21 cellular contexts compared by ENCODE assay signal in the genomic region with DNA sequence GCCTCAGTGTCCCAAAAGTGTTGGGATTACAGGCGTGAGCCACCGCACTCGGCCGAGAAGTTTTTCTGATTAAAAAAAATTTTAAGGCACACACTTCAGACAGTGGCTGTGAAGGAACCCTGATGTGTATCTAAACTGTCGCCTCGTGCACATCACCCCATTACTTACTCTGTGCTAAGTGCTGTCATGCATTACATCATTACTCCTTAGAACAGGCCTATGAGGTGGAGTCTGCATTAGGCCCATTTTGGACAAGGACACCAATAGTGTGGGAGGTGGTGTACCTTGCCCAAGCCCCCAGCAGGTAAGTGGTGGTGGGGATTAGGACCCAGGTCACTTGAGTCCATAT. TPM values are rescaled to one million over a fixed set of nuclear protein-coding genes. Genes with fewer than 3 reads are reported as not detected.
DNase-seq lines count a peak whose midpoint lies in the region; ATAC-seq, FAIRE-seq and TF ChIP-seq lines count a peak whose summit lies in the region.
"Had no signal": no experiment of that assay in that cellular context is flagged by ENCODE, and none has a peak within 500 bp of the region (broad histone marks: within the 10 kb centered on the region; RNA-seq: fewer than 3 reads in every experiment).

No MANE protein-coding gene starts in this region.

- no peak overlapping the region for H2BK5ac ChIP-seq in H1 (ENCODE audit: low read depth, low read length)

- TF ChIP-seq CTCF in Peyer's patch (IDR thresholded peaks at IDR 0.05) (no peak), H1 (IDR thresholded peaks at IDR 0.05; ENCODE audit: control extremely low read depth in 1 of 3, insufficient read depth in 1 of 3, low read depth in 1 of 3, low read length in 3 of 3) (no peak)

- no peak overlapping the region for H2AFZ ChIP-seq in H1 (ENCODE audit: low read length)

- no peak overlapping the region for H3K4ac ChIP-seq in H1 (replicated peaks; ENCODE audit: insufficient read length, low read depth, low read length)

- peak overlapping the region; percentile 50 for H3K27ac Mint-ChIP-seq in activated T-cell treated with anti-CD3 and anti-CD28 coated beads, Interleukin-2, amount 50 U/mL, for 24 hours
- H3K27ac Mint-ChIP-seq in activated T-cell treated with anti-CD3 and anti-CD28 coated beads, Interleukin-2, amount 50 U/mL, for 72 hours: no peak overlapping the region

- H3K4me3 Mint-ChIP-seq in activated T-cell treated with anti-CD3 and anti-CD28 coated beads, Interleukin-2, amount 50 U/mL, for 24 hours: peak overlapping the region; percentile 18
- H3K4me3 Mint-ChIP-seq in activated T-cell treated with anti-CD3 and anti-CD28 coated beads, Interleukin-2, amount 50 U/mL, for 72 hours: peak overlapping the region in 1 of 2 donors; percentile 97
- H3K4me3 Mint-ChIP-seq: CD14-positive monocyte had no signal

- no peak overlapping the region for H2BK120ac ChIP-seq in H1 (replicated peaks; ENCODE audit: low read depth, low read length)

- H3K9me3 Mint-ChIP-seq in activated T-cell treated with anti-CD3 and anti-CD28 coated beads, Interleukin-2, amount 50 U/mL, for 24 hours: no peaks in the 10 kb centered on the region
- no peaks in the 10 kb centered on the region for H3K9me3 Mint-ChIP-seq in activated T-cell treated with anti-CD3 and anti-CD28 coated beads, Interleukin-2, amount 50 U/mL, for 72 hours
- H3K9me3 Mint-ChIP-seq: CD14-positive monocyte had no signal

- H3K79me1 ChIP-seq in H1 (ENCODE audit: low read depth, low read length): peaks cover 2% of the 10 kb centered on the region; the same call in 1 of the 2 replicates

- H4K20me1 ChIP-seq in H1 (replicated peaks in 1 of 2; ENCODE audit: control insufficient read depth in 1 of 2, insufficient read depth in 2 of 2, low read length in 2 of 2): peaks cover 0 to 1% of the 10 kb centered on the region in 2 experiments

- no peak for TF ChIP-seq POLR2A in Peyer's patch (IDR thresholded peaks at IDR 0.05)
- no peak for TF ChIP-seq POLR2A in H1 (IDR thresholded peaks at IDR 0.05; ENCODE audit: control extremely low read depth in 1 of 2, low read depth in 2 of 2, low read length in 2 of 2)

- POLR2A ChIA-PET in H1 (lab: Charles Lee; ENCODE audit: partially characterized antibody): interaction anchor here (4.3 to 21.1 kb wide), 3 partner anchors 8 to 26 kb away, joined by 22 to 458 read pairs (median 27); partner anchors contain the start of gene RNF44

- H3K27me3 Mint-ChIP-seq in activated T-cell treated with anti-CD3 and anti-CD28 coated beads, Interleukin-2, amount 50 U/mL, for 24 hours: no peaks in the 10 kb centered on the region
- H3K27me3 Mint-ChIP-seq in activated T-cell treated with anti-CD3 and anti-CD28 coated beads, Interleukin-2, amount 50 U/mL, for 72 hours (ENCODE audit: low read depth): no peaks in the 10 kb centered on the region

- H2BK12ac ChIP-seq in H1 (ENCODE audit: low read depth, low read length): 0 out of 2 replicates have a peak overlapping the region, but pooled peaks have one; percentile 2

- H3K18ac ChIP-seq in H1 (ENCODE audit: extremely low read depth, low read length): no peak overlapping the region

- no peak overlapping the region for H3K56ac ChIP-seq in H1 (replicated peaks; ENCODE audit: insufficient read length, low read depth, low read length)

- H3K4me2 ChIP-seq in H1 (ENCODE audit: insufficient read depth in 1 of 2, low read depth in 2 of 2, low read length in 2 of 2): no peak overlapping the region; a peak in 1 of 4 replicates

- H4K5ac ChIP-seq in H1 (ENCODE audit: insufficient read length, low read depth, low read length): no peak overlapping the region

- no peak for ATAC-seq in activated T-cell treated with anti-CD3 and anti-CD28 coated beads, Interleukin-2, amount 50 U/mL, for 72 hours (replicated peaks in 1 of 2)
- ATAC-seq in HG03108 (IDR thresholded peaks at IDR 0.05; ENCODE audit: unreplicated experiment): no peak

- no peak for FAIRE-seq in H1 (lab: Jason Lieb, UNC)
- FAIRE-seq in small intestine (lab: Jason Lieb, UNC): no peak
- FAIRE-seq in GM19239 (lab: Jason Lieb, UNC): no peak
- FAIRE-seq: A204.1 had no signal

- H3K27ac ChIP-seq in Peyer's patch: peak overlapping the region in 3 of 4 donors; percentile 91 to 98 (median 91)
- H3K27ac ChIP-seq in H1 (ENCODE audit: low read depth, low read length): no peak overlapping the region
- H3K27ac ChIP-seq in small intestine (ENCODE audit: low read depth in 1 of 2, low read length in 1 of 2): peak overlapping the region; percentile 98 to 99
- H3K27ac ChIP-seq: thoracic aorta had no signal

- DNase-seq in activated T-cell treated with anti-CD3 and anti-CD28 coated beads, Interleukin-2, amount 50 U/mL, for 24 hours: no peak
- no peak for DNase-seq in activated T-cell treated with anti-CD3 and anti-CD28 coated beads, Interleukin-2, amount 50 U/mL, for 72 hours
- DNase-seq in Peyer's patch (no peak), H1 (ENCODE audit: low read depth in 1 of 2, low spot score in 2 of 2) (no peak), small intestine (no peak), GM19239 (ENCODE audit: insufficient read length, low spot score) (no peak)
- no peak for DNase-seq in stimulated activated CD4-positive, alpha-beta T cell treated with anti-CD3 and anti-CD28 coated beads, Interleukin-4, amount 100 ng/mL, for 1 hour
- DNase-seq: activated CD4-positive, alpha-beta T cell treated with anti-CD3 and anti-CD28 coated beads, Interleukin-2, amount 50 U/mL, for 48 hours; activated effector memory CD4-positive, alpha-beta T cell treated with Interleukin-2 at 50 U/mL for 16 hours; cerebellar nuclear complex; DMS79 treated with DMSO at 0.1 percent for 48 hours; head of caudate nucleus; MM.1S; NCI-H1930; NK-92 treated with Interleukin-12 subunit alpha and Interleukin-12 subunit beta, amount 100 ng/mL, for 24 hours; stimulated activated CD4-positive, alpha-beta T cell treated with anti-CD3 and anti-CD28 coated beads, Interleukin-12 subunit alpha, Interleukin-12 subunit beta, amount 100 ng/mL, for 4 hours had no signal

- peaks cover 0 to 37% (median 13%) of the 10 kb centered on the region in 4 donors for H3K4me1 ChIP-seq in Peyer's patch
- H3K4me1 ChIP-seq in H1 (replicated peaks in 1 of 4; ENCODE audit: control insufficient read depth in 3 of 4, insufficient read depth in 4 of 4, low read length in 3 of 4): peaks cover 5 to 18% (median 18%) of the 10 kb centered on the region in 4 experiments
- peaks cover 3 to 7% of the 10 kb centered on the region in 2 donors for H3K4me1 ChIP-seq in small intestine (ENCODE audit: control insufficient read depth in 2 of 2, insufficient read depth in 1 of 2, low read depth in 1 of 2, low read length in 1 of 2)

- H2BK15ac ChIP-seq in H1 (ENCODE audit: low read length): no peak overlapping the region

- no peak overlapping the region; the same call in 1 of the 2 replicates for H4K8ac ChIP-seq in H1 (ENCODE audit: extremely low read depth, insufficient read depth, low read length)

- 95% methylated on average over 6 of the region's 6 CpGs; no CpG with 5 or more reads in 1 of the 2 experiments for WGBS in H1 (ENCODE audit: extremely low coverage in 1 of 2, insufficient coverage in 1 of 2, insufficient read length in 1 of 2, insufficient replicate concordance in 2 of 2, low coverage in 1 of 2, low lambda C conversion rate in 2 of 2, missing lambda C conversion rate in 1 of 2), 2 experiments
- 38 to 75% (median 67%) methylated on average over 6 of the region's 6 CpGs for WGBS in small intestine, 3 donors

- no peaks in the 10 kb centered on the region for H3K27me3 ChIP-seq in Peyer's patch
- H3K27me3 ChIP-seq in H1 (replicated peaks in 1 of 4; ENCODE audit: control insufficient read depth in 3 of 4, extremely low read depth in 1 of 4, insufficient read depth in 3 of 4, low read length in 3 of 4): no peaks in the 10 kb centered on the region; a peak in 1 of 7 replicates
- H3K27me3 ChIP-seq in small intestine (ENCODE audit: control insufficient read depth in 2 of 2, insufficient read depth in 2 of 2, low read length in 2 of 2): no peaks in the 10 kb centered on the region

- H3K4me3 ChIP-seq in Peyer's patch (peak overlapping the region in 3 of 4 donors; percentile 3 to 74 (median 45)), H1 (ENCODE audit: extremely low read depth in 1 of 4, insufficient read depth in 2 of 4, low read depth in 3 of 4, low read length in 4 of 4) (no peak overlapping the region), small intestine (ENCODE audit: low read depth in 1 of 2, low read length in 2 of 2) (peak overlapping the region in 1 of 2 donors; percentile 51)
- H3K4me3 ChIP-seq: thoracic aorta had no signal

- H3K36me3 ChIP-seq in Peyer's patch: no peaks in the 10 kb centered on the region
- no peaks in the 10 kb centered on the region for H3K36me3 ChIP-seq in H1 (ENCODE audit: control insufficient read depth in 2 of 4, insufficient read depth in 4 of 4, low read length in 3 of 4)
- no peaks in the 10 kb centered on the region for H3K36me3 ChIP-seq in small intestine (ENCODE audit: control insufficient read depth in 2 of 2, insufficient read depth in 2 of 2, low read length in 2 of 2)
- H3K36me3 ChIP-seq: thoracic aorta had no signal

- H2BK20ac ChIP-seq in H1 (ENCODE audit: low read length): no peak overlapping the region

- H3K79me2 ChIP-seq in H1 (ENCODE audit: control insufficient read depth in 1 of 2, insufficient read depth in 2 of 2, low read length in 2 of 2): no peaks in the 10 kb centered on the region

- TF ChIP-seq RAD21 in H1 (IDR thresholded peaks at IDR 0.05 in 1 of 2, conservative IDR thresholded peaks at IDR 0.05 in 1 of 2; ENCODE audit: low read depth in 2 of 2, low read length in 2 of 2): no peak

- peaks cover 9% of the 10 kb centered on the region for H3K36me3 Mint-ChIP-seq in activated T-cell treated with anti-CD3 and anti-CD28 coated beads, Interleukin-2, amount 50 U/mL, for 24 hours (ENCODE audit: low read depth)
- no peaks in the 10 kb centered on the region for H3K36me3 Mint-ChIP-seq in activated T-cell treated with anti-CD3 and anti-CD28 coated beads, Interleukin-2, amount 50 U/mL, for 72 hours (ENCODE audit: insufficient read depth in 2 of 2)

- no peak overlapping the region for H2AK5ac ChIP-seq in H1 (ENCODE audit: low read depth, low read length)

- no peak overlapping the region for H3K14ac ChIP-seq in H1 (ENCODE audit: insufficient read length)

- no peak overlapping the region for H3K23ac ChIP-seq in H1 (ENCODE audit: insufficient read length)

- H3K9ac ChIP-seq in H1 (replicated peaks in 1 of 4; ENCODE audit: extremely low read depth in 1 of 4, low read depth in 3 of 4, low read length in 3 of 4): no peak overlapping the region

- peaks cover 9% of the 10 kb centered on the region; the same call in 1 of the 2 replicates for H3K23me2 ChIP-seq in H1 (ENCODE audit: low read depth, low read length)

- no peak overlapping the region for H4K91ac ChIP-seq in H1 (replicated peaks; ENCODE audit: insufficient read length, low read length)

- CTCF ChIA-PET in H1 (lab: Charles Lee; ENCODE audit: partially characterized antibody): interaction anchor here (0.6 to 2.2 kb wide), 4 partner anchors 12 to 64 kb away, joined by 3 to 5 read pairs (median 4); no protein-coding TSS in a partner anchor

- H3K9me3 ChIP-seq in Peyer's patch (no peaks in the 10 kb centered on the region), H1 (ENCODE audit: insufficient read depth in 2 of 2, low read depth in 1 of 2, low read length in 1 of 2) (no peaks in the 10 kb centered on the region), small intestine (ENCODE audit: control insufficient read depth, low read depth) (no peaks in the 10 kb centered on the region)
- H3K9me3 ChIP-seq: thoracic aorta had no signal

- TF ChIP-seq EP300 in H1 (IDR thresholded peaks at IDR 0.05; ENCODE audit: borderline replicate concordance in 1 of 2, low read depth in 2 of 2, low read length in 2 of 2): no peak

- peaks cover 64% of the 10 kb centered on the region for H3K4me1 Mint-ChIP-seq in activated T-cell treated with anti-CD3 and anti-CD28 coated beads, Interleukin-2, amount 50 U/mL, for 24 hours (ENCODE audit: low read depth)
- peaks cover 42% of the 10 kb centered on the region for H3K4me1 Mint-ChIP-seq in activated T-cell treated with anti-CD3 and anti-CD28 coated beads, Interleukin-2, amount 50 U/mL, for 72 hours (ENCODE audit: low read depth)

RNA-seq across cellular contexts. Expression of gene CDHR2, which starts 3.8 kb away (rescaled TPM):
- under 1 TPM; 0.67 to 0.81 TPM for total RNA-seq in activated T-cell treated with anti-CD3 and anti-CD28 coated beads, Interleukin-2, amount 50 U/mL, for 72 hours
- total RNA-seq in Peyer's patch: 100 to 1,000 TPM in 3 of 4 donors, 10 to 100 TPM in 1; 39.6 to 823 (median 613) TPM
- 0.43 and 0.69 TPM in 2 replicates for total RNA-seq in H1 (2021; fragmentation: NEBNext Ultra II Directional; extraction: Animal tissue kit (Norgen Biotek cat#: 25700))
- polyA plus RNA-seq in H1 (2011; rRNA removed) (0.02 and 0.06 TPM in 2 replicates), small intestine (100 to 1,000 TPM in 2 of 3 donors, 10 to 100 TPM in 1; 50.1 to 545 (median 411) TPM)
- polyA plus RNA-seq in H1 (2011; cell fraction: cytosol; rRNA removed): 0.04 TPM
- 0.26 TPM for polyA plus RNA-seq in H1 (2011; cell fraction: nucleus; rRNA removed)
- polyA plus RNA-seq in H1 (2012, experiment 1 of 2): 0.08 to 0.52 TPM (median 0.25 TPM) in 3 of 4 replicates, not detected in the other
- polyA plus RNA-seq in H1 (2012, experiment 2 of 2): not detected
- polyA plus RNA-seq in H1 (2013, experiment 1 of 2): 0.04 TPM
- polyA plus RNA-seq in H1 (2013, experiment 2 of 2): 0.02 TPM
- 0.06 and 0.17 TPM in 2 replicates for polyA minus RNA-seq in H1 (2011; rRNA and poly(A)+ RNA removed)
- polyA minus RNA-seq in H1 (2011; cell fraction: cytosol; rRNA and poly(A)+ RNA removed): not detected
- 0.50 TPM for polyA minus RNA-seq in H1 (2011; cell fraction: nucleus; rRNA and poly(A)+ RNA removed)
- total RNA-seq: lung microvascular endothelial cell, thoracic aorta had no signal
- polyA plus RNA-seq: CD14-positive monocyte had no signal

RNA-seq across cellular contexts. Expression of gene RNF44, which starts 8.2 kb away (rescaled TPM):
- 10 to 100 TPM; 93.0 to 93.6 TPM for total RNA-seq in activated T-cell treated with anti-CD3 and anti-CD28 coated beads, Interleukin-2, amount 50 U/mL, for 72 hours
- total RNA-seq in Peyer's patch: 100 to 1,000 TPM in 1 of 4 donors, 10 to 100 TPM in 3; 46.4 to 114 (median 65.3) TPM
- total RNA-seq in H1 (2021; fragmentation: NEBNext Ultra II Directional; extraction: Animal tissue kit (Norgen Biotek cat#: 25700)): 164 and 178 TPM in 2 replicates
- polyA plus RNA-seq in H1 (2011; rRNA removed): 54.7 and 109 TPM in 2 replicates
- 42.9 TPM for polyA plus RNA-seq in H1 (2011; cell fraction: cytosol; rRNA removed)
- polyA plus RNA-seq in H1 (2011; cell fraction: nucleus; rRNA removed): 283 TPM
- polyA plus RNA-seq in H1 (2012, experiment 1 of 2): 101 to 137 TPM (median 120 TPM) in 4 replicates
- polyA plus RNA-seq in H1 (2012, experiment 2 of 2): 87.2 TPM
- 97.6 TPM for polyA plus RNA-seq in H1 (2013, experiment 1 of 2)
- 91.7 TPM for polyA plus RNA-seq in H1 (2013, experiment 2 of 2)
- 15.9 and 24.4 TPM in 2 replicates for polyA minus RNA-seq in H1 (2011; rRNA and poly(A)+ RNA removed)
- 100 TPM for polyA minus RNA-seq in H1 (2011; cell fraction: cytosol; rRNA and poly(A)+ RNA removed)
- polyA minus RNA-seq in H1 (2011; cell fraction: nucleus; rRNA and poly(A)+ RNA removed): 120 TPM
- polyA plus RNA-seq in small intestine: 10 to 100 TPM; 13.5 to 27.0 (median 14.5) TPM

Comparison
In these comparisons a context has a peak if more than half of its experiments do, and no peak if none do; other contexts are left out.
1. H3K4me3 ChIP-seq: peak in Peyer's patch (3 of 4); none in H1 (0 of 4).
2. RNA of gene CDHR2, which starts 3.8 kb away (total RNA-seq): 39.6 to 823 TPM in Peyer's patch; 0.67 to 0.81 TPM in activated T-cell treated with anti-CD3 and anti-CD28 coated beads, Interleukin-2, amount 50 U/mL, for 72 hours and 0.43 to 0.69 TPM in H1; every median in the first group is over 10 times any median in the second.